In the genomic region with DNA sequence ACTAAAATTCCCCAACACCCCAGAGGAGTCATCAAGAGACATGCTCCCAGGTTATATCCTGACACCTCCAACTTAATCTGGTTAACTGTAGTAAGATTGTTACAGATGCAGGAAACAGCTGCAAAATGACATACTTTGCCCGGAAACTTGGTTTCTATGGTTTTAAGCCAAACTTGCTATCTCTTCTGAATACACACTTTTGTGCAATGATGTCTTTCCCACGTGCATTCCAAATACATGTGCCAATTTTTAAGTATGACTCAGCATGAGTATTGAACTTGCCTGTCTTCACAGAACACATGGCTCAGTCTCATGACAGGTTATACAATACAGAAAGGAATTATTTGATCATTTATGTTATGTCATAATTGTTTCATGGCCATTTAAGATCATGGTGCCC, we compare ENCODE assay signal across 11 cellular contexts.
DNase-seq lines count a peak whose midpoint lies in the region; ATAC-seq and TF ChIP-seq lines count a peak whose summit lies in the region.
"Had no signal": no experiment of that assay in that cellular context is flagged by ENCODE, and none has a peak within 500 bp of the region (broad histone marks: within the 10 kb centered on the region; RNA-seq: fewer than 3 reads in every experiment).

No MANE protein-coding gene starts in this region.

- H3K36me3 ChIP-seq in right atrium auricular region = no peaks in the 10 kb centered on the region
- no peaks in the 10 kb centered on the region for H3K36me3 ChIP-seq in adipocyte (ENCODE audit: control insufficient read depth, insufficient read depth, low read length, severe bottlenecking)

- H3K4me3 ChIP-seq in right atrium auricular region (no peak overlapping the region), adipocyte (ENCODE audit: low read length) (no peak overlapping the region)

- H3K4me1 ChIP-seq in right atrium auricular region (no peaks in the 10 kb centered on the region), adipocyte (ENCODE audit: control insufficient read depth, insufficient read depth, low read length) (peaks cover 16% of the 10 kb centered on the region), foreskin keratinocyte (peaks cover 21% of the 10 kb centered on the region)

- TF ChIP-seq CTCF in right atrium auricular region (IDR thresholded peaks at IDR 0.05) = no peak
- TF ChIP-seq CTCF in foreskin keratinocyte (conservative IDR thresholded peaks at IDR 0.05) = no peak

- H3K27ac ChIP-seq in right atrium auricular region (no peak overlapping the region), foreskin keratinocyte (peak overlapping the region; percentile 89)

- H3K9ac ChIP-seq in adipocyte (ENCODE audit: low read length) = no peak overlapping the region

- DNase-seq in Right ventricle myocardium superior (no peak), right atrium auricular region (ENCODE audit: low spot score) (no peak), adipocyte (ENCODE audit: low read depth) (peak; percentile 83), foreskin keratinocyte (peak; percentile 97 to 99), stromal cell of bone marrow (ENCODE audit: low read depth) (peak; percentile 93)
- DNase-seq: effector CD8-positive, alpha-beta T cell; mesendoderm; MM.1S had no signal

- H3K9me3 ChIP-seq in right atrium auricular region = peaks cover 0 to under 1% of the 10 kb centered on the region in 2 donors
- no peaks in the 10 kb centered on the region for H3K9me3 ChIP-seq in adipocyte (ENCODE audit: control insufficient read depth, low read length)

- ATAC-seq in Right ventricle myocardium superior (ENCODE audit: poor library complexity) = peak; percentile 68
- ATAC-seq in foreskin keratinocyte = peak; percentile 92
- ATAC-seq in GM18519 (IDR thresholded peaks at IDR 0.05; ENCODE audit: low FRiP score, unreplicated experiment) = no peak
- ATAC-seq in HG02852 (IDR thresholded peaks at IDR 0.05; ENCODE audit: unreplicated experiment) = no peak
- no peak for ATAC-seq in GM19395 (IDR thresholded peaks at IDR 0.05; ENCODE audit: unreplicated experiment)

- H3K27me3 ChIP-seq in right atrium auricular region = no peaks in the 10 kb centered on the region
- H3K27me3 ChIP-seq in adipocyte (replicated peaks; ENCODE audit: control insufficient read depth, insufficient read depth, low read length) = no peaks in the 10 kb centered on the region
- no peaks in the 10 kb centered on the region for H3K27me3 ChIP-seq in foreskin keratinocyte

- intact Hi-C loops in Right ventricle myocardium superior (cut with DNase I) = no loop called here

Comparison
In these comparisons a context has a peak if more than half of its experiments do, and no peak if none do; other contexts are left out.
1. ATAC-seq: peak in Right ventricle myocardium superior (single experiment) and foreskin keratinocyte (single experiment); none in GM18519 (single experiment), HG02852 (single experiment) and GM19395 (single experiment).
2. DNase-seq: peak in adipocyte (single experiment), foreskin keratinocyte (2 of 2) and stromal cell of bone marrow (single experiment); none in Right ventricle myocardium superior (single experiment) and right atrium auricular region (single experiment).